ENCODE assay signal across 4 cellular contexts in the genomic region with DNA sequence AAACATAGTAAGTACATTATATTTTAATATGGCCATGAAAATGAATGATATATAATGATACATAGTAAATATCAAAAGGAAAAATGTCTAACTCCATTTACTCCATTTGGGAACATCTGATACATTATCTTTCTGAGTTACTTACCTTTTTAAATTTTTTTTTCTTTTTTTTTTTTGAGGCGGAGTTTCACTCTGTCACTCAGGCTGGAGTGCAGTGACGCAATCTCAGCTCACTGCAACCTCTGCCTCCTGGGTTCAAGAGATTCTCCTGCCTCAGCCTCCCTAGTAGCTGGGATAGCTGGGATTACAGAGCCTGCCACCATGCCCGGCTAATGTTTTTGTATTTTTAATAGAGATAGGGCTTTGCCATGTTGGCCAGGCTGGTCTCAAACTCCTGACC.
DNase-seq lines count a peak whose midpoint lies in the region; ATAC-seq, FAIRE-seq and TF ChIP-seq lines count a peak whose summit lies in the region.
"Not testable (repeated sequence)": the region's sequence is repeated elsewhere in the genome, so short reads cannot be mapped to it uniquely, and the experiment has no call there.

No MANE protein-coding gene starts in this region.

- TF ChIP-seq EP300 in Ishikawa (IDR thresholded peaks at IDR 0.05; ENCODE audit: borderline replicate concordance); GM12878 (IDR thresholded peaks at IDR 0.05; ENCODE audit: borderline replicate concordance in 1 of 2, control insufficient read depth in 1 of 2, low read depth in 2 of 2, low read length in 2 of 2); H1 (IDR thresholded peaks at IDR 0.05; ENCODE audit: borderline replicate concordance in 1 of 2, low read depth in 2 of 2, low read length in 2 of 2): not testable (repeated sequence)

- not testable (repeated sequence) for H2BK120ac ChIP-seq in H1 (replicated peaks; ENCODE audit: low read depth, low read length)

- not testable (repeated sequence) for H4K20me1 ChIP-seq in GM12878 (ENCODE audit: control insufficient read depth, insufficient read depth); H1 (replicated peaks in 1 of 2; ENCODE audit: control insufficient read depth in 1 of 2, insufficient read depth in 2 of 2, low read length in 2 of 2)

- not testable (repeated sequence) for H3K27me3 ChIP-seq in GM12878 (replicated peaks in 1 of 2; ENCODE audit: control insufficient read depth in 2 of 2, insufficient read depth in 2 of 2, low read length in 1 of 2); H1 (replicated peaks in 1 of 4; ENCODE audit: control insufficient read depth in 3 of 4, extremely low read depth in 1 of 4, insufficient read depth in 3 of 4, low read length in 3 of 4)

- not testable (repeated sequence) for H3K4me2 ChIP-seq in GM12878 (ENCODE audit: control insufficient read depth, insufficient read depth); H1 (ENCODE audit: insufficient read depth in 1 of 2, low read depth in 2 of 2, low read length in 2 of 2)

- H3K4me1 ChIP-seq in GM12878 (ENCODE audit: control insufficient read depth, insufficient read depth, low read length); H1 (replicated peaks in 1 of 4; ENCODE audit: control insufficient read depth in 3 of 4, insufficient read depth in 4 of 4, low read length in 3 of 4): not testable (repeated sequence)

- TF ChIP-seq POLR2A in GM12878 (IDR thresholded peaks at IDR 0.05; ENCODE audit: low read depth, low read length); H1 (IDR thresholded peaks at IDR 0.05; ENCODE audit: control extremely low read depth in 1 of 2, low read depth in 2 of 2, low read length in 2 of 2): not testable (repeated sequence)

- not testable (repeated sequence) for H3K4me3 ChIP-seq in GM12878; H1 (ENCODE audit: extremely low read depth in 1 of 4, insufficient read depth in 2 of 4, low read depth in 3 of 4, low read length in 4 of 4)

- not testable (repeated sequence) for H2BK5ac ChIP-seq in H1 (ENCODE audit: low read depth, low read length)

- H3K23me2 ChIP-seq in H1 (ENCODE audit: low read depth, low read length) = not testable (repeated sequence)

- not testable (repeated sequence) for H2BK12ac ChIP-seq in H1 (ENCODE audit: low read depth, low read length)

- not testable (repeated sequence) for H4K5ac ChIP-seq in H1 (ENCODE audit: insufficient read length, low read depth, low read length)

- not testable (repeated sequence) for H4K8ac ChIP-seq in H1 (ENCODE audit: extremely low read depth, insufficient read depth, low read length)

- not testable (repeated sequence) for H3K23ac ChIP-seq in H1 (ENCODE audit: insufficient read length)

- in situ Hi-C loops in GM12878 (cut with MboI) = not testable (repeated sequence)

- DNase-seq in HEK293T (ENCODE audit: extremely low spot score); GM12878 (ENCODE audit: low read depth, low spot score); H1 (ENCODE audit: low read depth in 1 of 2, low spot score in 2 of 2): not testable (repeated sequence)

- not testable (repeated sequence) for H3K4ac ChIP-seq in H1 (replicated peaks; ENCODE audit: insufficient read length, low read depth, low read length)

- H4K91ac ChIP-seq in H1 (replicated peaks; ENCODE audit: insufficient read length, low read length) = not testable (repeated sequence)

- RAD21 ChIA-PET in GM12878 (lab: Charles Lee; ENCODE audit: unreplicated experiment) = not testable (repeated sequence)

- H2BK20ac ChIP-seq in H1 (ENCODE audit: low read length) = not testable (repeated sequence)

- WGBS in GM12878 (ENCODE audit: insufficient coverage, insufficient replicate concordance, low lambda C conversion rate, missing lambda C conversion rate) = 58% methylated on average over 2 of the region's 3 CpGs
- 89% methylated on average over 3 of the region's 3 CpGs; no CpG with 5 or more reads in 1 of the 2 experiments for WGBS in H1 (ENCODE audit: extremely low coverage in 1 of 2, insufficient coverage in 1 of 2, insufficient read length in 1 of 2, insufficient replicate concordance in 2 of 2, low coverage in 1 of 2, low lambda C conversion rate in 2 of 2, missing lambda C conversion rate in 1 of 2), 2 experiments

- H3K79me1 ChIP-seq in H1 (ENCODE audit: low read depth, low read length) = not testable (repeated sequence)

- not testable (repeated sequence) for FAIRE-seq in GM12878 (lab: Jason Lieb, UNC); H1 (lab: Jason Lieb, UNC)

- H3K18ac ChIP-seq in H1 (ENCODE audit: extremely low read depth, low read length) = not testable (repeated sequence)

- not testable (repeated sequence) for H3K27ac ChIP-seq in GM12878 (ENCODE audit: control insufficient read depth, insufficient read depth); H1 (ENCODE audit: low read depth, low read length)

- H3K79me2 ChIP-seq in GM12878 (ENCODE audit: control insufficient read depth, insufficient read depth, low read length); H1 (ENCODE audit: control insufficient read depth in 1 of 2, insufficient read depth in 2 of 2, low read length in 2 of 2): not testable (repeated sequence)

- not testable (repeated sequence) for TF ChIP-seq CTCF in GM12878 (IDR thresholded peaks at IDR 0.05 in 2 of 3, conservative IDR thresholded peaks at IDR 0.05 in 1 of 3; ENCODE audit: control insufficient read depth in 2 of 3, extremely low read depth in 1 of 3, insufficient read depth in 1 of 3, low read depth in 3 of 3, low read length in 3 of 3); H1 (IDR thresholded peaks at IDR 0.05; ENCODE audit: control extremely low read depth in 1 of 3, insufficient read depth in 1 of 3, low read depth in 1 of 3, low read length in 3 of 3)

- H3K56ac ChIP-seq in H1 (replicated peaks; ENCODE audit: insufficient read length, low read depth, low read length) = not testable (repeated sequence)

- not testable (repeated sequence) for H2AK5ac ChIP-seq in H1 (ENCODE audit: low read depth, low read length)

- not testable (repeated sequence) for BruUV-seq in GM12878 (replicated peaks; lab: Mats Ljungman, UMichigan)

- H2AFZ ChIP-seq in GM12878 (ENCODE audit: control insufficient read depth, low read depth, low read length); H1 (ENCODE audit: low read length): not testable (repeated sequence)

- H2BK15ac ChIP-seq in H1 (ENCODE audit: low read length) = not testable (repeated sequence)

- ATAC-seq in GM12878 = not testable (repeated sequence)

- not testable (repeated sequence) for H3K14ac ChIP-seq in H1 (ENCODE audit: insufficient read length)

- H3K9ac ChIP-seq in GM12878 (ENCODE audit: control insufficient read depth, insufficient read depth, low read length); H1 (replicated peaks in 1 of 4; ENCODE audit: extremely low read depth in 1 of 4, low read depth in 3 of 4, low read length in 3 of 4): not testable (repeated sequence)

- POLR2A ChIA-PET in HEK293T (lab: Yijun Ruan, JAX); GM12878 (lab: Charles Lee); H1 (lab: Charles Lee; ENCODE audit: partially characterized antibody): not testable (repeated sequence)

- H3K36me3 ChIP-seq in GM12878 (ENCODE audit: control insufficient read depth in 2 of 2, insufficient read depth in 2 of 2, low read length in 1 of 2); H1 (ENCODE audit: control insufficient read depth in 2 of 4, insufficient read depth in 4 of 4, low read length in 3 of 4): not testable (repeated sequence)

- intact Hi-C loops in GM12878 (cut with micrococcal nuclease; ENCODE audit: unreplicated experiment) = not testable (repeated sequence)

- SMC1A ChIA-PET in GM12878 (lab: Charles Lee; ENCODE audit: uncharacterized antibody, unreplicated experiment) = interaction anchor here (0.8 kb wide), 1 partner anchor 49 kb away, joined by 3 read pairs; no protein-coding TSS in a partner anchor

- not testable (repeated sequence) for TF ChIP-seq RAD21 in Ishikawa (IDR thresholded peaks at IDR 0.05; ENCODE audit: low read depth); GM12878 (IDR thresholded peaks at IDR 0.05; ENCODE audit: insufficient read depth, low read depth, low read length); H1 (IDR thresholded peaks at IDR 0.05 in 1 of 2, conservative IDR thresholded peaks at IDR 0.05 in 1 of 2; ENCODE audit: low read depth in 2 of 2, low read length in 2 of 2)

- CTCF ChIA-PET in HEK293T (lab: Yijun Ruan, JAX) = not testable (repeated sequence)
- CTCF ChIA-PET in GM12878 (lab: Yijun Ruan, JAX) (interaction anchor here (1.4 kb wide), 1 partner anchor 10 kb away, joined by 4 read pairs; no protein-coding TSS in a partner anchor), H1 (lab: Charles Lee; ENCODE audit: partially characterized antibody) (interaction anchor here (0.7 kb wide), 1 partner anchor 96 kb away, joined by 3 read pairs; no protein-coding TSS in a partner anchor)

- not testable (repeated sequence) for H3K9me3 ChIP-seq in GM12878 (replicated peaks; ENCODE audit: control insufficient read depth, insufficient read depth, low read length); H1 (ENCODE audit: insufficient read depth in 2 of 2, low read depth in 1 of 2, low read length in 1 of 2)

TF ChIP-seq in Ishikawa, 13 proteins besides CTCF, POLR2A, EP300 and RAD21:
- TF ChIP-seq CEBPB (IDR thresholded peaks at IDR 0.05) = peak; percentile 49; the same call in 1 of the 2 replicates
TF ChIP-seq in Ishikawa: peak in this region for 1; not testable (repeated sequence) for 12.

TF ChIP-seq in H1, 55 proteins besides CTCF, POLR2A, EP300 and RAD21:
- peak; percentile 55; the same call in 1 of the 2 replicates for TF ChIP-seq CEBPB (IDR thresholded peaks at IDR 0.05; ENCODE audit: low read depth, low read length)
TF ChIP-seq in H1: peak in this region for 1; not testable (repeated sequence) for 54.
